ENCODE assay signal across 8 cellular contexts in genomic region chr11:64317325-64317960, GRCh38. TPM values are rescaled to one million over a fixed set of nuclear protein-coding genes. Genes with fewer than 3 reads are reported as not detected.
DNase-seq lines count a peak whose midpoint lies in the region; ATAC-seq and TF ChIP-seq lines count a peak whose summit lies in the region.

TSS of gene TRMT112 (minus strand) at chr11:64317559. CDS start at chr11:64317526, 33 bp downstream.

- peak within 1 kb of the TSS; percentile 91 for H3K4me2 ChIP-seq in PC-3 (ENCODE audit: low read length)

- peak; percentile 95 for DNase-seq in DMS 273 (lab: John Stamatoyannopoulos, UW; ENCODE audit: unreplicated experiment)
- DNase-seq in PC-3, result peak; percentile 99
- DNase-seq in activated T-cell treated with anti-CD3 and anti-CD28 coated beads for 48 hours (ENCODE audit: low read depth), result peak; percentile 91
- DNase-seq in epithelial cell of prostate (ENCODE audit: low read depth, low spot score), result peak; percentile 99
- DNase-seq in mucosa of gallbladder (ENCODE audit: low spot score), result peak; percentile 98
- DNase-seq in stimulated activated CD8-positive, alpha-beta memory T cell treated with anti-CD3 and anti-CD28 coated beads, Interleukin-4, amount 100 ng/mL, for 48 hours, result peak; percentile 96

- POLR2A ChIA-PET in PC-3 (lab: Charles Lee; ENCODE audit: unreplicated experiment), result interaction anchor here (0.5 to 2.0 kb wide), 20 partner anchors 10 to 1461 kb away, joined by 3 to 30 read pairs (median 4); partner anchors contain the start of genes ESRRA, FKBP2 and SF1

- TF ChIP-seq RAD21 in Ishikawa (IDR thresholded peaks at IDR 0.05; ENCODE audit: low read depth), result no peak

- peak within 1 kb of the TSS; percentile 83 for H3K4me3 ChIP-seq in PC-3 (ENCODE audit: low read length)

- H3K9ac ChIP-seq in PC-3 (ENCODE audit: low read length), result peak within 1 kb of the TSS; percentile 93

- no peaks in the 10 kb centered on the region for H3K9me2 ChIP-seq in PC-3 (replicated peaks; ENCODE audit: low read length)

- peaks cover 28% of the 10 kb centered on the region for H3K4me1 ChIP-seq in PC-3 (ENCODE audit: insufficient read depth, low read length)

- peaks cover 7% of the 10 kb centered on the region for H3F3A ChIP-seq in PC-3 (ENCODE audit: low read length, unreplicated experiment)

- peak; percentile 4; the same call in 1 of the 2 replicates for TF ChIP-seq EP300 in Ishikawa (IDR thresholded peaks at IDR 0.05; ENCODE audit: borderline replicate concordance)

- intact Hi-C loops in PC-3 (cut with micrococcal nuclease), result loop anchor here (1.0 to 2.0 kb wide), 2 partner anchors 12 to 17 kb away; partner anchors contain the start of gene ESRRA

- no peaks in the 10 kb centered on the region for H3K27me3 ChIP-seq in PC-3 (ENCODE audit: low read length)

- BruUV-seq in PC-3 (replicated peaks; lab: Mats Ljungman, UMichigan), result no TSS peak

- peaks cover 11% of the 10 kb centered on the region for H3K36me3 ChIP-seq in PC-3 (ENCODE audit: low read depth, low read length)

- peak within 1 kb of the TSS; percentile 82 for H2AFZ ChIP-seq in PC-3 (ENCODE audit: low read length)

- H3K27ac ChIP-seq in PC-3 (ENCODE audit: low read length), result peak within 1 kb of the TSS; percentile 94
- H3K27ac ChIP-seq in epithelial cell of prostate, result peak within 1 kb of the TSS; percentile 98

- H4K20me1 ChIP-seq in PC-3 (ENCODE audit: low read length), result no peaks in the 10 kb centered on the region

- peaks cover 49% of the 10 kb centered on the region for H3K79me2 ChIP-seq in PC-3 (ENCODE audit: low read length)

- CTCF ChIA-PET in PC-3 (lab: Charles Lee), result interaction anchor here (0.6 to 3.0 kb wide), 21 partner anchors 10 to 378 kb away, joined by 3 to 106 read pairs (median 6); partner anchors contain the start of genes ESRRA and NAA40

- ATAC-seq in GM21528 (IDR thresholded peaks at IDR 0.05; ENCODE audit: low FRiP score, unreplicated experiment), result peak; percentile 50
- peak; percentile 79 for ATAC-seq in PC-3

- H3K9me3 ChIP-seq in PC-3 (ENCODE audit: low read length), result no peaks in the 10 kb centered on the region

- no peak for TF ChIP-seq CTCF in PC-3 (conservative IDR thresholded peaks at IDR 0.05; ENCODE audit: low read depth, low read length)

TF ChIP-seq in Ishikawa, 13 proteins besides CTCF, POLR2A, EP300 and RAD21:
- TF ChIP-seq FOXM1 (IDR thresholded peaks at IDR 0.05; ENCODE audit: borderline replicate concordance, low read depth) (no peak), TEAD4 (IDR thresholded peaks at IDR 0.05) (peak; percentile 58), USF1 (IDR thresholded peaks at IDR 0.05) (peak; percentile 89), EGR1 (IDR thresholded peaks at IDR 0.05) (0 out of 2 replicates have a peak, but pooled peaks have one; percentile 5), TAF1 (IDR thresholded peaks at IDR 0.05; ENCODE audit: low read depth) (peak; percentile 88), NFIC (IDR thresholded peaks at IDR 0.05) (no peak), MAX (IDR thresholded peaks at IDR 0.05) (peak; percentile 56; the same call in 1 of the 2 replicates), CEBPB (IDR thresholded peaks at IDR 0.05) (no peak), ZBTB7A (IDR thresholded peaks at IDR 0.05; ENCODE audit: low read depth) (0 out of 2 replicates have a peak, but pooled peaks have one; percentile 58), TCF12 (IDR thresholded peaks at IDR 0.05; ENCODE audit: low read depth) (no peak), YY1 (IDR thresholded peaks at IDR 0.05; ENCODE audit: low read depth) (peak; percentile 69; the same call in 1 of the 2 replicates), CREB1 (IDR thresholded peaks at IDR 0.05; ENCODE audit: low read depth) (peak; percentile 82), REST (IDR thresholded peaks at IDR 0.05; ENCODE audit: low read depth) (no peak)

RNA-seq across cellular contexts. Expression of gene TRMT112, which starts in this region (rescaled TPM):
- total RNA-seq in PC-3 (2014; rRNA removed) (812 and 815 TPM in 2 replicates), mucosa of gallbladder (126 TPM)

Comparison
In these comparisons a context has a peak if more than half of its experiments do, and no peak if none do; other contexts are left out.
1. Peak in every context shown above with its lines: DNase-seq, ATAC-seq, H3K4me3 ChIP-seq and H3K27ac ChIP-seq.